Comparison of ENCODE assay signal across 7 cellular contexts in genomic region chr5:140347382-140347781, GRCh38. TPM values are rescaled to one million over a fixed set of nuclear protein-coding genes. Genes with fewer than 3 reads are reported as not detected.
DNase-seq lines count a peak whose midpoint lies in the region; ATAC-seq lines count a peak whose summit lies in the region.

No MANE protein-coding gene starts in this region.

- no peaks in the 10 kb centered on the region for H4K20me1 ChIP-seq in Karpas-422 (ENCODE audit: insufficient read depth, low read depth, low read length)

- H3K4me1 ChIP-seq in Karpas-422 (ENCODE audit: low read length) (peaks cover 16% of the 10 kb centered on the region), right cardiac atrium (ENCODE audit: control insufficient read depth, insufficient read depth, low read length) (peaks cover 12% of the 10 kb centered on the region)

- DNase-seq in Karpas-422 (no peak), right cardiac atrium (no peak), NCI-H2081 (lab: John Stamatoyannopoulos, UW) (no peak)
- DNase-seq in activated naive CD8-positive, alpha-beta T cell treated with anti-CD3 and anti-CD28 coated beads for 36 hours = no peak
- DNase-seq in stimulated activated effector memory CD8-positive, alpha-beta T cell treated with anti-CD3 and anti-CD28 coated beads, Interleukin-12 subunit alpha, Interleukin-12 subunit beta, amount 100 ng/mL, for 72 hours (ENCODE audit: low spot score in 2 of 2) = no peak

- H3K27me3 Mint-ChIP-seq in activated naive CD8-positive, alpha-beta T cell treated with anti-CD3 and anti-CD28 coated beads for 36 hours = peaks cover 43% of the 10 kb centered on the region

- H3K4me3 ChIP-seq in Karpas-422 (ENCODE audit: low read length) (peak overlapping the region; percentile 62), right cardiac atrium (ENCODE audit: low read length) (no peak overlapping the region)

- H3K4me1 Mint-ChIP-seq in activated naive CD8-positive, alpha-beta T cell treated with anti-CD3 and anti-CD28 coated beads for 36 hours = peaks cover 39% of the 10 kb centered on the region
- peaks cover 35% of the 10 kb centered on the region for H3K4me1 Mint-ChIP-seq in stimulated activated effector memory CD8-positive, alpha-beta T cell treated with anti-CD3 and anti-CD28 coated beads, Interleukin-12 subunit alpha, Interleukin-12 subunit beta, amount 100 ng/mL, for 72 hours

- no peaks in the 10 kb centered on the region for H3K79me2 ChIP-seq in Karpas-422 (ENCODE audit: low read length)

- ATAC-seq in right cardiac atrium (peak; percentile 22 to 26), HG03280 (IDR thresholded peaks at IDR 0.05; ENCODE audit: unreplicated experiment) (no peak), GM18511 (IDR thresholded peaks at IDR 0.05; ENCODE audit: unreplicated experiment) (no peak)
- ATAC-seq in stimulated activated effector memory CD8-positive, alpha-beta T cell treated with anti-CD3 and anti-CD28 coated beads, Interleukin-12 subunit alpha, Interleukin-12 subunit beta, amount 100 ng/mL, for 72 hours = no peak

- peak overlapping the region; percentile 57 for H3K9ac ChIP-seq in Karpas-422 (ENCODE audit: low read length)

- H3K4me2 ChIP-seq in Karpas-422 (ENCODE audit: low read depth, low read length, poor library complexity, severe bottlenecking) = peak overlapping the region; percentile 90

- no peak overlapping the region for H3K27ac ChIP-seq in Karpas-422 (ENCODE audit: low read length)
- peak overlapping the region; percentile 57 for H3K27ac ChIP-seq in right cardiac atrium (ENCODE audit: low read length)

- H3K27me3 ChIP-seq in Karpas-422 (ENCODE audit: low read length) = no peaks in the 10 kb centered on the region
- no peaks in the 10 kb centered on the region for H3K27me3 ChIP-seq in right cardiac atrium (ENCODE audit: control insufficient read depth, insufficient read depth)

- H3K36me3 ChIP-seq in Karpas-422 (ENCODE audit: insufficient read depth, low read length) = no peaks in the 10 kb centered on the region

- intact Hi-C loops in right cardiac atrium (cut with DNase I) = loop anchor here in 3 of 4 donors (5.0 to 10.0 kb wide), 3 partner anchors 105 to 173 kb away; partner anchors contain the start of gene CYSTM1 (in 2 of the 3)

- H3K4me3 Mint-ChIP-seq in activated naive CD8-positive, alpha-beta T cell treated with anti-CD3 and anti-CD28 coated beads for 36 hours = peak overlapping the region; percentile 73
- H3K4me3 Mint-ChIP-seq in stimulated activated effector memory CD8-positive, alpha-beta T cell treated with anti-CD3 and anti-CD28 coated beads, Interleukin-12 subunit alpha, Interleukin-12 subunit beta, amount 100 ng/mL, for 72 hours = peak overlapping the region; percentile 75

- no peaks in the 10 kb centered on the region for H3K9me2 ChIP-seq in Karpas-422 (replicated peaks; ENCODE audit: insufficient read depth, low read length)

- no peaks in the 10 kb centered on the region for H3K9me3 Mint-ChIP-seq in activated naive CD8-positive, alpha-beta T cell treated with anti-CD3 and anti-CD28 coated beads for 36 hours
- H3K9me3 Mint-ChIP-seq in stimulated activated effector memory CD8-positive, alpha-beta T cell treated with anti-CD3 and anti-CD28 coated beads, Interleukin-12 subunit alpha, Interleukin-12 subunit beta, amount 100 ng/mL, for 72 hours = no peaks in the 10 kb centered on the region

- H3K9me3 ChIP-seq in Karpas-422 (ENCODE audit: low read length) (no peaks in the 10 kb centered on the region), right cardiac atrium (ENCODE audit: control insufficient read depth, low read length) (no peaks in the 10 kb centered on the region)

- H2AFZ ChIP-seq in Karpas-422 (ENCODE audit: low read length) = peak overlapping the region; percentile 77

- no peak overlapping the region for H3K27ac Mint-ChIP-seq in activated naive CD8-positive, alpha-beta T cell treated with anti-CD3 and anti-CD28 coated beads for 36 hours
- no peak overlapping the region for H3K27ac Mint-ChIP-seq in stimulated activated effector memory CD8-positive, alpha-beta T cell treated with anti-CD3 and anti-CD28 coated beads, Interleukin-12 subunit alpha, Interleukin-12 subunit beta, amount 100 ng/mL, for 72 hours

- WGBS in right cardiac atrium = 13% methylated on average over 2 of the region's 2 CpGs

- H3K36me3 Mint-ChIP-seq in activated naive CD8-positive, alpha-beta T cell treated with anti-CD3 and anti-CD28 coated beads for 36 hours = peaks cover 7% of the 10 kb centered on the region
- peaks cover 11% of the 10 kb centered on the region for H3K36me3 Mint-ChIP-seq in stimulated activated effector memory CD8-positive, alpha-beta T cell treated with anti-CD3 and anti-CD28 coated beads, Interleukin-12 subunit alpha, Interleukin-12 subunit beta, amount 100 ng/mL, for 72 hours

RNA-seq across cellular contexts. Expression of gene HBEGF, which starts 1.0 kb away (rescaled TPM):
- total RNA-seq in Karpas-422 (2014; rRNA removed; shearing (Covaris generic); ENCODE audit: low replicate concordance) = 1.3 and 1.8 TPM in 2 replicates
- total RNA-seq in activated naive CD8-positive, alpha-beta T cell treated with anti-CD3 and anti-CD28 coated beads for 36 hours = 1 to 10 TPM; 5.7 TPM
- total RNA-seq in right cardiac atrium = 10 to 100 TPM; 17.6 to 26.8 (median 19.5) TPM
- polyA plus RNA-seq in right cardiac atrium = 31.0 TPM

RNA-seq across cellular contexts. Expression of gene SLC4A9, which starts 12.6 kb away (rescaled TPM):
- not detected in 2 replicates for total RNA-seq in Karpas-422 (2014; rRNA removed; shearing (Covaris generic); ENCODE audit: low replicate concordance)
- total RNA-seq in activated naive CD8-positive, alpha-beta T cell treated with anti-CD3 and anti-CD28 coated beads for 36 hours = not detected
- under 1 TPM in 2 of 4 donors, not detected in 2; 0.25 to 0.26 TPM for total RNA-seq in right cardiac atrium
- 0.05 TPM for polyA plus RNA-seq in right cardiac atrium

RNA-seq across cellular contexts. Expression of gene PFDN1, which starts 44.5 kb away (rescaled TPM):
- total RNA-seq in Karpas-422 (2014; rRNA removed; shearing (Covaris generic); ENCODE audit: low replicate concordance) = 28.2 and 49.8 TPM in 2 replicates
- 10 to 100 TPM; 64.0 to 68.5 TPM for total RNA-seq in activated naive CD8-positive, alpha-beta T cell treated with anti-CD3 and anti-CD28 coated beads for 36 hours
- total RNA-seq in right cardiac atrium = 10 to 100 TPM; 57.6 to 71.9 (median 63.6) TPM
- 144 TPM for polyA plus RNA-seq in right cardiac atrium

RNA-seq across cellular contexts. Expression of gene ANKHD1, which starts 54.3 kb away (rescaled TPM):
- 110 and 119 TPM in 2 replicates for total RNA-seq in Karpas-422 (2014; rRNA removed; shearing (Covaris generic); ENCODE audit: low replicate concordance)
- 10 to 100 TPM; 86.7 to 89.6 TPM for total RNA-seq in activated naive CD8-positive, alpha-beta T cell treated with anti-CD3 and anti-CD28 coated beads for 36 hours
- 10 to 100 TPM; 59.8 to 69.1 (median 62.4) TPM for total RNA-seq in right cardiac atrium
- polyA plus RNA-seq in right cardiac atrium = 36.1 TPM

Comparison
In these comparisons a context has a peak if more than half of its experiments do, and no peak if none do; other contexts are left out.
1. ATAC-seq: peak in right cardiac atrium (2 of 2); none in stimulated activated effector memory CD8-positive, alpha-beta T cell treated with anti-CD3 and anti-CD28 coated beads, Interleukin-12 subunit alpha, Interleukin-12 subunit beta, amount 100 ng/mL, for 72 hours (single experiment), HG03280 (single experiment) and GM18511 (single experiment).